ENCODE assay signal across 22 cellular contexts in the genomic region with DNA sequence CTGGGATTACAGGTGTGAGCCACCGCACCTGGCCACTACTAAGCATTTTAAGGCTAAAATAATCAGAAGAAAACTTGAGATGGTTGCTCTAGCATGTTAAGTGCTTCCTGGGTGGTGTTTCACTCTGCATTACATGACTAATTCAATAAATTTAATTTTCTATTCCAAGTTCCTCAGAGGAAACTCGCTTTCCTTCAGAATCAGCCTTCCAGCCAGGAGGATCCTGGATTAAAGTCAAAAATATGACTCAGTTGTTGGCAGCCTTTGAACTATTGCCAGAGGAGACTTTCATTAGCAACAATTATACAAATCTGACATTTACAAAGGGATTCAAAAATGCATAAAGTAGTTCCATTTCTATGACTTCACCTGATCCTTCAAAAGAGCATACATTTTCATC.
A peak's percentile ranks its signal among the peaks of the same experiment; 100 is the strongest.
DNase-seq lines count a peak whose midpoint lies in the region; ATAC-seq and TF ChIP-seq lines count a peak whose summit lies in the region.
"Had no signal": no experiment of that assay in that cellular context is flagged by ENCODE, and none has a peak within 500 bp of the region (broad histone marks: within the 10 kb centered on the region; RNA-seq: fewer than 3 reads in every experiment).

No MANE protein-coding gene starts in this region.

- TF ChIP-seq RAD21 in HCT116 (IDR thresholded peaks at IDR 0.05; ENCODE audit: low read depth): no peak

- DNase-seq in HCT116 (ENCODE audit: low read depth, low spot score) (no peak), RPMI7951 (ENCODE audit: low read depth) (peak; percentile 66), cerebellum (ENCODE audit: low spot score) (peak; percentile 67), renal cortical epithelial cell (ENCODE audit: low read depth) (peak; percentile 73), gastrocnemius medialis (no peak), CD1c-positive myeloid dendritic cell (ENCODE audit: extremely low spot score) (no peak), osteoblast (ENCODE audit: insufficient read length, low spot score, missing footprints) (no peak), prostate gland (ENCODE audit: low spot score) (no peak)
- DNase-seq: activated CD4-positive, alpha-beta T cell treated with anti-CD3 and anti-CD28 coated beads, Interleukin-2, amount 50 U/mL, for 4 hours; activated naive CD4-positive, alpha-beta T cell treated with anti-CD3 and anti-CD28 coated beads, Interleukin-2, amount 50 U/mL, for 16 hours; brain microvascular endothelial cell; dermis blood vessel endothelial cell; KG1; left ventricle myocardium inferior; mucosa of descending colon; NCI-H1092; SJCRH30; stimulated activated naive CD4-positive, alpha-beta T cell; T-helper 17 cell; tibial artery had no signal

- H3K9me2 ChIP-seq in HCT116 (ENCODE audit: insufficient read depth): no peaks in the 10 kb centered on the region

- no peaks in the 10 kb centered on the region for H3K27me3 ChIP-seq in HCT116 (ENCODE audit: insufficient read depth, low read length)
- H3K27me3 ChIP-seq in gastrocnemius medialis: peaks cover 0 to 3% (median 0%) of the 10 kb centered on the region in 3 donors
- H3K27me3 ChIP-seq in osteoblast (ENCODE audit: insufficient read depth, low read length): no peaks in the 10 kb centered on the region
- H3K27me3 ChIP-seq in prostate gland (replicated peaks; ENCODE audit: insufficient read depth): no peaks in the 10 kb centered on the region
- H3K27me3 ChIP-seq: brain microvascular endothelial cell, right atrium auricular region, SJCRH30 had no signal

- H3K79me2 ChIP-seq in HCT116 (ENCODE audit: insufficient read depth, low read length): no peaks in the 10 kb centered on the region
- H3K79me2 ChIP-seq in osteoblast (ENCODE audit: insufficient read depth, low read length): no peaks in the 10 kb centered on the region

- 44% methylated on average over 2 of the region's 2 CpGs for WGBS in prostate gland

- in situ Hi-C loops in gastrocnemius medialis (cut with MboI; ENCODE audit: low sequenced_read_pairs in 4 of 4): loop anchor here in 2 of 4 donors (25.0 kb wide), 2 partner anchors 344 to 369 kb away; no protein-coding TSS in a partner anchor

- no peak overlapping the region for H3K27ac ChIP-seq in HCT116 (ENCODE audit: low read depth, low read length)
- H3K27ac ChIP-seq in gastrocnemius medialis: no peak overlapping the region
- H3K27ac ChIP-seq in osteoblast (ENCODE audit: low read depth, low read length): no peak overlapping the region
- H3K27ac ChIP-seq in prostate gland: no peak overlapping the region
- H3K27ac ChIP-seq: brain microvascular endothelial cell, epithelial cell of prostate, left ventricle myocardium inferior, right atrium auricular region, SJCRH30, tibial artery had no signal

- H3K9me3 ChIP-seq in HCT116 (ENCODE audit: control insufficient read depth in 1 of 2, insufficient read depth in 1 of 2, low read depth in 1 of 2, low read length in 2 of 2) (no peaks in the 10 kb centered on the region), gastrocnemius medialis (no peaks in the 10 kb centered on the region), osteoblast (ENCODE audit: low read depth, low read length) (no peaks in the 10 kb centered on the region), prostate gland (no peaks in the 10 kb centered on the region)
- H3K9me3 ChIP-seq: mucosa of descending colon, SJCRH30, tibial artery had no signal

- CTCF ChIA-PET in HCT116 (lab: Charles Lee): no interaction called here

- peaks cover 0 to 14% of the 10 kb centered on the region in 2 experiments; a peak in 2 of 4 replicates for H3K4me1 ChIP-seq in HCT116 (ENCODE audit: control insufficient read depth in 1 of 2, insufficient read depth in 2 of 2, low read length in 2 of 2)
- no peaks in the 10 kb centered on the region for H3K4me1 ChIP-seq in gastrocnemius medialis
- H3K4me1 ChIP-seq in osteoblast (ENCODE audit: insufficient read depth, low read length): no peaks in the 10 kb centered on the region
- no peaks in the 10 kb centered on the region for H3K4me1 ChIP-seq in prostate gland (replicated peaks)
- H3K4me1 ChIP-seq: left ventricle myocardium inferior, right atrium auricular region, SJCRH30, tibial artery had no signal

- RAD21 ChIA-PET in HCT116 (lab: Charles Lee; ENCODE audit: low non-redundant PET in 1 of 2, low total read pairs in 2 of 2, uncharacterized antibody in 2 of 2, unreplicated experiment in 2 of 2): no interaction called here

- H2AFZ ChIP-seq in HCT116 (ENCODE audit: low read depth, low read length, poor library complexity, severe bottlenecking) (no peak overlapping the region), osteoblast (ENCODE audit: low read length) (no peak overlapping the region)

- TF ChIP-seq POLR2A in HCT116 (IDR thresholded peaks at IDR 0.05; ENCODE audit: borderline replicate concordance, extremely low read depth, insufficient read depth, insufficient read length) (no peak), gastrocnemius medialis (IDR thresholded peaks at IDR 0.05) (no peak), prostate gland (IDR thresholded peaks at IDR 0.05) (no peak)

- no TSS peak for BruUV-seq in HCT116 (replicated peaks; lab: Mats Ljungman, UMichigan)

- H3K36me3 ChIP-seq in HCT116 (ENCODE audit: control insufficient read depth in 1 of 2, insufficient read depth in 2 of 2, low read length in 2 of 2) (no peaks in the 10 kb centered on the region), gastrocnemius medialis (no peaks in the 10 kb centered on the region), osteoblast (ENCODE audit: insufficient read depth, low read length) (no peaks in the 10 kb centered on the region), prostate gland (no peaks in the 10 kb centered on the region)
- H3K36me3 ChIP-seq: brain microvascular endothelial cell, left ventricle myocardium inferior, right atrium auricular region, SJCRH30, tibial artery had no signal

- POLR2A ChIA-PET in HCT116 (lab: Charles Lee): no interaction called here

- H3K9ac ChIP-seq in HCT116 (ENCODE audit: low read length): no peak overlapping the region

- ATAC-seq in HCT116 (no peak), gastrocnemius medialis (no peak)
- ATAC-seq: mucosa of descending colon, T-helper 17 cell had no signal

- peak overlapping the region; percentile 17; the same call in 1 of the 2 replicates for H3K4me2 ChIP-seq in HCT116 (ENCODE audit: low read length)
- no peak overlapping the region for H3K4me2 ChIP-seq in osteoblast (ENCODE audit: insufficient read depth, low read length)

- no peak overlapping the region for H3K4me3 ChIP-seq in HCT116 (replicated peaks in 1 of 2; ENCODE audit: low read depth in 1 of 2, low read length in 2 of 2)
- H3K4me3 ChIP-seq in gastrocnemius medialis: no peak overlapping the region
- H3K4me3 ChIP-seq in osteoblast (ENCODE audit: insufficient read depth, low read length): no peak overlapping the region
- no peak overlapping the region for H3K4me3 ChIP-seq in prostate gland
- H3K4me3 ChIP-seq: left ventricle myocardium inferior, mucosa of descending colon, right atrium auricular region, SJCRH30, tibial artery had no signal

- intact Hi-C loops in HCT116 (cut with micrococcal nuclease) (loop anchor here (5.0 kb wide), 1 partner anchor 141 kb away; no protein-coding TSS in a partner anchor), gastrocnemius medialis (cut with DNase I; ENCODE audit: low total_unique reads) (no loop called here), prostate gland (cut with DNase I) (loop anchor here (2.0 to 10.0 kb wide), 2 partner anchors 348 to 622 kb away; no protein-coding TSS in a partner anchor)

- TF ChIP-seq CTCF in HCT116 (IDR thresholded peaks at IDR 0.05 in 2 of 3, conservative IDR thresholded peaks at IDR 0.05 in 1 of 3; ENCODE audit: borderline replicate concordance in 1 of 3, insufficient read depth in 1 of 3, low read depth in 2 of 3, low read length in 2 of 3) (no peak), gastrocnemius medialis (IDR thresholded peaks at IDR 0.05 in 4 of 5, conservative IDR thresholded peaks at IDR 0.05 in 1 of 5) (no peak), osteoblast (IDR thresholded peaks at IDR 0.05; ENCODE audit: extremely low read depth, low read depth, low read length) (no peak), prostate gland (IDR thresholded peaks at IDR 0.05) (no peak)

- H4K20me1 ChIP-seq in HCT116 (ENCODE audit: insufficient read depth) (no peaks in the 10 kb centered on the region), osteoblast (ENCODE audit: insufficient read depth, low read length) (no peaks in the 10 kb centered on the region)

TF ChIP-seq in HCT116, 20 proteins besides CTCF, POLR2A, EP300 and RAD21:
- TF ChIP-seq FOSL1 (IDR thresholded peaks at IDR 0.05; ENCODE audit: low read depth) (peak; percentile 52), CEBPB (IDR thresholded peaks at IDR 0.05; ENCODE audit: low read depth) (no peak), EGR1 (IDR thresholded peaks at IDR 0.05; ENCODE audit: low read depth) (no peak), ELF1 (IDR thresholded peaks at IDR 0.05; ENCODE audit: borderline replicate concordance, low read depth) (no peak), POLR2AphosphoS5 (IDR thresholded peaks at IDR 0.05; ENCODE audit: low read depth, low read length) (no peak), JUND (IDR thresholded peaks at IDR 0.05) (peak; percentile 51), EZH2 (IDR thresholded peaks at IDR 0.05) (no peak), EZH2phosphoT487 (IDR thresholded peaks at IDR 0.05; ENCODE audit: borderline replicate concordance) (no peak), SP1 (IDR thresholded peaks at IDR 0.05; ENCODE audit: low read depth) (0 out of 2 replicates have a peak, but pooled peaks have one; percentile 21)
- TF ChIP-seq, protein P1, sequence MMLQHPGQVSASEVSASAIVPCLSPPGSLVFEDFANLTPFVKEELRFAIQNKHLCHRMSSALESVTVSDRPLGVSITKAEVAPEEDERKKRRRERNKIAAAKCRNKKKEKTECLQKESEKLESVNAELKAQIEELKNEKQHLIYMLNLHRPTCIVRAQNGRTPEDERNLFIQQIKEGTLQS (IDR thresholded peaks at IDR 0.05): no peak

Comparison
In these comparisons a context has a peak if more than half of its experiments do, and no peak if none do; other contexts are left out.
1. DNase-seq: peak in RPMI7951 (single experiment), cerebellum (single experiment) and renal cortical epithelial cell (single experiment); none in HCT116 (single experiment), gastrocnemius medialis (0 of 2), CD1c-positive myeloid dendritic cell (single experiment), osteoblast (single experiment) and prostate gland (single experiment).